Comparison of ENCODE assay signal across 8 cellular contexts in the genomic region with DNA sequence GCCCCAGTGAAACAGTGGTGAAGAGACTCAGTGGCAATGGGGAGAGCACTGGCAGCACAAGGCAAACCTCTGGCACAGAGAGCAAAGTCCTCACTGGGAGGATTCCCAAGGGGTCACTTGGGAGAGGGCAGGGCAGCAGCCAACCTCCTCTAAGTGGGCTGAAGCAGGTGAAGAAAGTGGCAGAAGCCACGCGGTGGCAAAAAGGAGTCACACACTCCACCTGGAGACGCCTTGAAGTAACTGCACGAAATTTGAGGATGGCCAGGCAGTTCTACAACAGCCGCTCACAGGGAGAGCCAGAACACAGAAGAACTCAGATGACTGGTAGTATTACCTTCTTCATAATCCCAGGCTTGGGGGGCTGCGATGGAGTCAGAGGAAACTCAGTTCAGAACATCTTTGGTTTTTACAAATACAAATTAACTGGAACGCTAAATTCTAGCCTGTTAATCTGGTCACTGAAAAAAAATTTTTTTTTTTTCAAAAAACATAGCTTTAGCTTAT. TPM values are rescaled to one million over a fixed set of nuclear protein-coding genes. Genes with fewer than 3 reads are reported as not detected.
A peak's percentile ranks its signal among the peaks of the same experiment; 100 is the strongest.
DNase-seq lines count a peak whose midpoint lies in the region; ATAC-seq and TF ChIP-seq lines count a peak whose summit lies in the region.

No MANE protein-coding gene starts in this region.

- peak overlapping the region; percentile 83 for H3K4me3 ChIP-seq in OCI-LY3 (ENCODE audit: low read length)
- H3K4me3 ChIP-seq in fibroblast of villous mesenchyme (ENCODE audit: low read depth, low read length) = peak overlapping the region; percentile 53
- H3K4me3 ChIP-seq in parathyroid adenoma (ENCODE audit: low read depth, low read length) = peak overlapping the region; percentile 35
- H3K4me3 ChIP-seq in aorta (ENCODE audit: low read length in 2 of 2) = no peak overlapping the region

- H3K4me1 ChIP-seq in OCI-LY3 (ENCODE audit: low read length) = peaks cover 54% of the 10 kb centered on the region
- no peaks in the 10 kb centered on the region for H3K4me1 ChIP-seq in parathyroid adenoma
- H3K4me1 ChIP-seq in aorta (ENCODE audit: control insufficient read depth in 1 of 2, insufficient read depth in 2 of 2, low read length in 2 of 2) = no peaks in the 10 kb centered on the region

- peak overlapping the region; percentile 98 for H3K4me2 ChIP-seq in OCI-LY3 (ENCODE audit: low read length)
- H3K4me2 ChIP-seq in parathyroid adenoma (ENCODE audit: low read length) = peak overlapping the region; percentile 56

- H4K20me1 ChIP-seq in OCI-LY3 (ENCODE audit: insufficient read depth, low read length) = no peaks in the 10 kb centered on the region

- peak; percentile 90 for DNase-seq in Caki2 (ENCODE audit: low read depth)
- DNase-seq in activated T-cell treated with anti-CD3 and anti-CD28 coated beads, Interleukin-2, amount 50 U/mL, for 48 hours = peak; percentile 65 to 69
- DNase-seq in fibroblast of villous mesenchyme (ENCODE audit: low read depth) = peak; percentile 81
- DNase-seq in aorta = peak in 1 of 2 donors; percentile 54

- TF ChIP-seq CTCF in OCI-LY3 (IDR thresholded peaks at IDR 0.05; ENCODE audit: low read depth, low read length) = peak; percentile 64
- TF ChIP-seq CTCF in fibroblast of villous mesenchyme (IDR thresholded peaks at IDR 0.05; ENCODE audit: insufficient read depth, low read depth, low read length) = peak; percentile 68
- TF ChIP-seq CTCF in parathyroid adenoma (IDR thresholded peaks at IDR 0.05) = peak; percentile 47

- H3K79me2 ChIP-seq in OCI-LY3 (ENCODE audit: low read length) (peaks cover 70% of the 10 kb centered on the region), parathyroid adenoma (no peaks in the 10 kb centered on the region)

- no peaks in the 10 kb centered on the region for H3K27me3 ChIP-seq in OCI-LY3 (ENCODE audit: low read depth, low read length)
- H3K27me3 ChIP-seq in parathyroid adenoma (ENCODE audit: control insufficient read depth, insufficient read depth, low read length) = no peaks in the 10 kb centered on the region
- no peaks in the 10 kb centered on the region for H3K27me3 ChIP-seq in aorta (ENCODE audit: control insufficient read depth in 1 of 2, insufficient read depth in 2 of 2, low read length in 1 of 2)

- no peaks in the 10 kb centered on the region for H3K9me3 ChIP-seq in OCI-LY3 (ENCODE audit: insufficient read depth, low read length)
- H3K9me3 ChIP-seq in parathyroid adenoma (ENCODE audit: control insufficient read depth, low read length) = no peaks in the 10 kb centered on the region
- H3K9me3 ChIP-seq in aorta (ENCODE audit: control insufficient read depth, low read length) = no peaks in the 10 kb centered on the region

- H3K27ac ChIP-seq in OCI-LY3 (ENCODE audit: low read length) (peak overlapping the region; percentile 100), parathyroid adenoma (peak overlapping the region; percentile 62), aorta (ENCODE audit: low read depth in 1 of 2, low read length in 2 of 2) (peak overlapping the region in 1 of 2 donors; percentile 0)

- intact Hi-C loops in aorta (cut with DNase I) = loop anchor here (2.0 to 10.0 kb wide), 4 partner anchors 126 to 328 kb away; no protein-coding TSS in a partner anchor

- H3K36me3 ChIP-seq in OCI-LY3 (replicated peaks; ENCODE audit: low read depth, low read length) (peaks cover 14% of the 10 kb centered on the region), parathyroid adenoma (ENCODE audit: control insufficient read depth, insufficient read depth, low read length) (no peaks in the 10 kb centered on the region), aorta (ENCODE audit: control insufficient read depth in 1 of 2, insufficient read depth in 2 of 2, low read length in 1 of 2) (no peaks in the 10 kb centered on the region)

- H3K9ac ChIP-seq in OCI-LY3 (ENCODE audit: low read length) (peak overlapping the region; percentile 82), parathyroid adenoma (no peak overlapping the region)

- WGBS in aorta, 2 donors = 1 to 3% methylated on average over 7 of the region's 7 CpGs

- in situ Hi-C loops in Caki2 (cut with HindIII; ENCODE audit: low pct_unique_long_range_greater_than_20kb, low sequenced_read_pairs) = no loop called here

- H2AFZ ChIP-seq in OCI-LY3 (ENCODE audit: low read depth, low read length) (no peak overlapping the region), parathyroid adenoma (peak overlapping the region; percentile 25)

- ATAC-seq in GM19324 (IDR thresholded peaks at IDR 0.05; ENCODE audit: low FRiP score, unreplicated experiment) (peak; percentile 67), HG03439 (IDR thresholded peaks at IDR 0.05; ENCODE audit: unreplicated experiment) (peak; percentile 70), aorta (ENCODE audit: low FRiP score) (peak; percentile 67)

RNA-seq across cellular contexts. Expression of a gene that starts 0.6 kb away (rescaled TPM):
- total RNA-seq in Caki2 (2014; rRNA removed; shearing (Covaris generic); ENCODE audit: low replicate concordance) = 2.0 and 6.4 TPM in 2 replicates
- total RNA-seq in fibroblast of villous mesenchyme = 19.6 and 29.4 TPM in 2 replicates
- 100 to 1,000 TPM in 1 of 2 donors, 10 to 100 TPM in 1; 13.1 to 112 TPM for total RNA-seq in aorta
- 1 to 10 TPM; 6.9 to 8.9 TPM for polyA plus RNA-seq in aorta

Comparison
In these comparisons a context has a peak if more than half of its experiments do, and no peak if none do; other contexts are left out.
1. H3K4me3 ChIP-seq: peak in OCI-LY3 (single experiment), fibroblast of villous mesenchyme (single experiment) and parathyroid adenoma (single experiment); none in aorta (0 of 2).
2. Peak in every context shown above with its lines, with median percentiles within 50 percentile points of each other: ATAC-seq and CTCF ChIP-seq.